8 cellular contexts compared by ENCODE assay signal in the genomic region with DNA sequence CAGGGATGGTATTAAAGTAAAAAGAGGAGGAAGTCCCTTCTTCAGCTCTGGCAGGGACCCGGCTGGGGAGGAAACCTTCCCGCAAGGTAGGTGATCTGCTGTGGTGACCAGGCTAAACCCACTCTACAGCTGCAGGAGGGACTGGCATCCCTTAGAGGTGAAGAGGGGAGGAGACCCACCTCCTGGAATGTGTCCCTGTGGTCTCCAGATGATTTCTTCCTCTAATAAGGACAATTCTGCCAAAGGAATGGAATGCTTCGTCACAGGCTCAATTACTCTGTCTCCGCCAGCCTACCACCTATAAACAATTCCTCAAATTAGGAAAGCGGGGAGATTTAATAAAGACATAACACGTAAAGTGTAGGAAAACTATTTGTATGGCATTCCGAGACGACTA. TPM values are rescaled to one million over a fixed set of nuclear protein-coding genes. Genes with fewer than 3 reads are reported as not detected.
A peak's percentile ranks its signal among the peaks of the same experiment; 100 is the strongest.
DNase-seq lines count a peak whose midpoint lies in the region; ATAC-seq, FAIRE-seq and TF ChIP-seq lines count a peak whose summit lies in the region.

No MANE protein-coding gene starts in this region.

- H3K27me3 ChIP-seq in A673 (replicated peaks; ENCODE audit: insufficient read depth, low read depth, low read length, poor library complexity): no peaks in the 10 kb centered on the region
- peaks cover 4% of the 10 kb centered on the region; the same call in 1 of the 2 replicates for H3K27me3 ChIP-seq in HUES48 (ENCODE audit: control insufficient read depth, insufficient read depth, low read length)
- no peaks in the 10 kb centered on the region for H3K27me3 ChIP-seq in stomach smooth muscle (ENCODE audit: control insufficient read depth in 1 of 2, insufficient read depth in 2 of 2, low read length in 2 of 2)

- H3K36me3 ChIP-seq in A673 (ENCODE audit: insufficient read depth, low read length, poor library complexity, severe bottlenecking) (no peaks in the 10 kb centered on the region), HUES48 (ENCODE audit: control insufficient read depth, insufficient read depth, low read length) (no peaks in the 10 kb centered on the region), kidney (ENCODE audit: control insufficient read depth in 1 of 2, insufficient read depth in 2 of 2, low read length in 2 of 2) (no peaks in the 10 kb centered on the region), stomach smooth muscle (ENCODE audit: control insufficient read depth in 2 of 2, insufficient read depth in 2 of 2, low read length in 2 of 2) (no peaks in the 10 kb centered on the region)

- H3K27ac ChIP-seq in A673 (ENCODE audit: low read depth, low read length, poor library complexity, severe bottlenecking) (peak overlapping the region; percentile 22), HUES48 (ENCODE audit: low read depth, low read length) (no peak overlapping the region), kidney (ENCODE audit: low read depth in 2 of 2, low read length in 2 of 2) (peak overlapping the region in 1 of 2 donors; percentile 82), stomach smooth muscle (ENCODE audit: low read length) (peak overlapping the region; percentile 60)

- no peak for FAIRE-seq in kidney (lab: Jason Lieb, UNC)

- ATAC-seq in HG03432 (IDR thresholded peaks at IDR 0.05; ENCODE audit: unreplicated experiment): no peak

- H3K9ac ChIP-seq in HUES48 (ENCODE audit: low read depth, low read length) (no peak overlapping the region), kidney (ENCODE audit: low read length in 2 of 2) (peak overlapping the region; percentile 49 to 86), stomach smooth muscle (ENCODE audit: low read length in 2 of 2) (peak overlapping the region; percentile 81 to 85)

- peak overlapping the region; percentile 77 for H3K4me3 ChIP-seq in A673 (ENCODE audit: low read depth, low read length, poor library complexity, severe bottlenecking)
- peak overlapping the region; percentile 86 for H3K4me3 ChIP-seq in HUES48 (ENCODE audit: low read depth, low read length)
- H3K4me3 ChIP-seq in astrocyte of the cerebellum (ENCODE audit: low read depth, low read length): peak overlapping the region; percentile 76
- peak overlapping the region; percentile 66 to 95 for H3K4me3 ChIP-seq in kidney (ENCODE audit: low read length in 2 of 2)
- peak overlapping the region; percentile 83 to 84 for H3K4me3 ChIP-seq in stomach smooth muscle (ENCODE audit: low read length in 2 of 2)

- H3K4me1 ChIP-seq in A673 (ENCODE audit: insufficient read depth, low read length, poor library complexity, severe bottlenecking) (peaks cover 8% of the 10 kb centered on the region), HUES48 (ENCODE audit: control insufficient read depth, insufficient read depth, low read length) (peaks cover 23% of the 10 kb centered on the region; the same call in 1 of the 2 replicates), kidney (ENCODE audit: control insufficient read depth in 1 of 2, insufficient read depth in 1 of 2, low read depth in 1 of 2, low read length in 2 of 2) (peaks cover 4 to 11% of the 10 kb centered on the region in 2 donors), stomach smooth muscle (ENCODE audit: control insufficient read depth, insufficient read depth, low read length) (peaks cover 9% of the 10 kb centered on the region)

- CTCF ChIA-PET in A673 (lab: Charles Lee): interaction anchor here (0.5 to 1.0 kb wide), 8 partner anchors 26 to 1136 kb away, joined by 3 to 10 read pairs (median 4); no protein-coding TSS in a partner anchor

- POLR2A ChIA-PET in A673 (lab: Charles Lee; ENCODE audit: low non-redundant PET): interaction anchor here (0.6 to 0.7 kb wide), 2 partner anchors 48 to 58 kb away, joined by 3 to 6 read pairs; no protein-coding TSS in a partner anchor

- BruUV-seq in A673 (replicated peaks; lab: Mats Ljungman, UMichigan): TSS peak; percentile 76

- intact Hi-C loops in A673 (cut with micrococcal nuclease; ENCODE audit: unreplicated experiment): loop anchor here (1.0 to 10.0 kb wide), 3 partner anchors 54 to 1137 kb away; no protein-coding TSS in a partner anchor
- intact Hi-C loops in kidney (cut with DNase I): loop anchor here (10.0 kb wide), 1 partner anchor 49 kb away; no protein-coding TSS in a partner anchor

- DNase-seq in A673 (ENCODE audit: low spot score): no peak
- DNase-seq in astrocyte of the cerebellum (ENCODE audit: low read depth): no peak
- no peak for DNase-seq in kidney
- DNase-seq in G401 (ENCODE audit: low spot score): no peak
- no peak for DNase-seq in OCI-M2 (lab: John Stamatoyannopoulos, UW; ENCODE audit: unreplicated experiment)

- in situ Hi-C loops in astrocyte of the cerebellum (cut with HindIII; ENCODE audit: low sequenced_read_pairs): no loop called here
- in situ Hi-C loops in G401 (cut with HindIII; ENCODE audit: low sequenced_read_pairs): no loop called here

- no peaks in the 10 kb centered on the region for H3K9me3 ChIP-seq in A673 (ENCODE audit: low read depth, low read length, poor library complexity, severe bottlenecking)
- H3K9me3 ChIP-seq in HUES48 (ENCODE audit: control insufficient read depth, insufficient read depth, low read length): no peaks in the 10 kb centered on the region
- H3K9me3 ChIP-seq in kidney (ENCODE audit: control insufficient read depth in 1 of 2, low read length in 2 of 2): no peaks in the 10 kb centered on the region
- H3K9me3 ChIP-seq in stomach smooth muscle (ENCODE audit: control insufficient read depth in 2 of 2, low read length in 2 of 2): no peaks in the 10 kb centered on the region

- TF ChIP-seq CTCF in A673 (conservative IDR thresholded peaks at IDR 0.05; ENCODE audit: low read depth, low read length) (no peak), astrocyte of the cerebellum (IDR thresholded peaks at IDR 0.05; ENCODE audit: low read depth, low read length, missing control alignments) (no peak), kidney (IDR thresholded peaks at IDR 0.05; ENCODE audit: borderline replicate concordance, extremely low read depth, insufficient read depth) (no peak)

RNA-seq across cellular contexts. Expression of a gene that starts 0.6 kb away (rescaled TPM):
- total RNA-seq in A673 (2021): 94.7 and 95.5 TPM in 2 replicates
- total RNA-seq in kidney: 41.2 TPM
- 6.9 TPM for polyA plus RNA-seq in kidney (ENCODE audit: insufficient read depth, low read depth, low replicate concordance)
- total RNA-seq in G401 (2014; rRNA removed; shearing (Covaris generic)): 12.6 and 15.1 TPM in 2 replicates

RNA-seq across cellular contexts. Expression of a gene that starts 47.0 kb away (rescaled TPM):
- total RNA-seq in A673 (2021) (96.8 and 113 TPM in 2 replicates), kidney (165 TPM)
- 71.3 TPM for polyA plus RNA-seq in kidney (ENCODE audit: insufficient read depth, low read depth, low replicate concordance)
- total RNA-seq in G401 (2014; rRNA removed; shearing (Covaris generic)): 54.3 and 72.8 TPM in 2 replicates
